ENCODE assay signal across 26 cellular contexts in genomic region chr1:153001382-153001781, GRCh38. TPM values are rescaled to one million over a fixed set of nuclear protein-coding genes. Genes with fewer than 3 reads are reported as not detected.
"Had no signal": no experiment of that assay in that cellular context is flagged by ENCODE, and none has a peak within 500 bp of the region (broad histone marks: within the 10 kb centered on the region; RNA-seq: fewer than 3 reads in every experiment).

Gene SPRR3 (plus strand): TSS chr1:153001749. CDS start chr1:153003021, 1,272 bp downstream.

- H3K27ac Mint-ChIP-seq: activated CD4-positive, alpha-beta T cell treated with anti-CD3 and anti-CD28 coated beads, Interleukin-2, amount 10 ng/mL, durations not matched to agents 24 days and 14 days; activated CD8-positive, alpha-beta T cell treated with anti-CD3 and anti-CD28 coated beads for 36 hours; activated naive CD8-positive, alpha-beta T cell treated with anti-CD3 and anti-CD28 coated beads, Interleukin-2, amount 10 ng/mL, durations not matched to agents 7 days and 5 days; activated T-helper 17 cell treated with anti-CD3 and anti-CD28 coated beads, Interleukin-2, amount 50 U/mL, for 72 hours; endodermal cell had no signal

- H3K4me3 Mint-ChIP-seq: activated CD4-positive, alpha-beta T cell treated with anti-CD3 and anti-CD28 coated beads, Interleukin-2, amount 10 ng/mL, durations not matched to agents 24 days and 14 days; activated CD8-positive, alpha-beta T cell treated with anti-CD3 and anti-CD28 coated beads for 36 hours; activated naive CD8-positive, alpha-beta T cell treated with anti-CD3 and anti-CD28 coated beads, Interleukin-2, amount 10 ng/mL, durations not matched to agents 7 days and 5 days; activated T-helper 17 cell treated with anti-CD3 and anti-CD28 coated beads, Interleukin-2, amount 50 U/mL, for 72 hours; endodermal cell; stimulated activated naive CD8-positive, alpha-beta T cell treated with anti-CD3 and anti-CD28 coated beads, Interleukin-15, amount 100 ng/mL, for 72 hours had no signal

- H3K36me3 ChIP-seq: suprapubic skin, upper lobe of left lung had no signal

- H3K36me3 Mint-ChIP-seq: activated naive CD8-positive, alpha-beta T cell treated with anti-CD3 and anti-CD28 coated beads, Interleukin-2, amount 10 ng/mL, durations not matched to agents 7 days and 5 days had no signal

- H3K27me3 ChIP-seq: suprapubic skin, upper lobe of left lung had no signal

- H3K9me3 ChIP-seq: suprapubic skin, upper lobe of left lung had no signal

- H3K27ac ChIP-seq: suprapubic skin, upper lobe of left lung had no signal

- H3K4me1 Mint-ChIP-seq: activated CD4-positive, alpha-beta T cell treated with anti-CD3 and anti-CD28 coated beads, Interleukin-2, amount 10 ng/mL, durations not matched to agents 24 days and 14 days; activated naive CD8-positive, alpha-beta T cell treated with anti-CD3 and anti-CD28 coated beads, Interleukin-2, amount 10 ng/mL, durations not matched to agents 7 days and 5 days; activated T-helper 17 cell treated with anti-CD3 and anti-CD28 coated beads, Interleukin-2, amount 50 U/mL, for 72 hours; stimulated activated naive CD8-positive, alpha-beta T cell treated with anti-CD3 and anti-CD28 coated beads, Interleukin-15, amount 100 ng/mL, for 72 hours had no signal

- ATAC-seq: activated CD8-positive, alpha-beta T cell treated with anti-CD3 and anti-CD28 coated beads for 36 hours; activated T-helper 17 cell treated with anti-CD3 and anti-CD28 coated beads, Interleukin-2, amount 50 U/mL, for 72 hours; left lobe of liver; stimulated activated naive CD8-positive, alpha-beta T cell treated with anti-CD3 and anti-CD28 coated beads, Interleukin-15, amount 100 ng/mL, for 72 hours had no signal

- DNase-seq: activated CD8-positive, alpha-beta T cell treated with anti-CD3 and anti-CD28 coated beads for 36 hours; activated naive CD4-positive, alpha-beta T cell treated with Interleukin-2 at 50 U/mL for 16 hours; activated naive CD8-positive, alpha-beta T cell treated with anti-CD3 and anti-CD28 coated beads, Interleukin-2, amount 10 ng/mL, durations not matched to agents 7 days and 5 days; activated T-cell treated with anti-CD3 and anti-CD28 coated beads, Interleukin-2, amount 50 U/mL, for 1 hour; amygdala; caudate nucleus; endodermal cell; hypothalamus; islet precursor cell; occipital lobe; stimulated activated CD4-positive, alpha-beta T cell treated with anti-CD3 and anti-CD28 coated beads, Interleukin-15, amount 100 ng/mL, for 24 hours; stimulated activated CD4-positive, alpha-beta T cell treated with anti-CD3 and anti-CD28 coated beads, Interleukin-2, amount 100 ng/mL, for 48 hours; stimulated activated naive CD8-positive, alpha-beta T cell treated with anti-CD3 and anti-CD28 coated beads, Interleukin-15, amount 100 ng/mL, for 72 hours; T-helper 1 cell; T1000; upper lobe of left lung had no signal

- H3K9me3 Mint-ChIP-seq: activated CD4-positive, alpha-beta T cell treated with anti-CD3 and anti-CD28 coated beads, Interleukin-2, amount 10 ng/mL, durations not matched to agents 24 days and 14 days; activated CD8-positive, alpha-beta T cell treated with anti-CD3 and anti-CD28 coated beads for 36 hours; activated T-helper 17 cell treated with anti-CD3 and anti-CD28 coated beads, Interleukin-2, amount 50 U/mL, for 72 hours; stimulated activated naive CD8-positive, alpha-beta T cell treated with anti-CD3 and anti-CD28 coated beads, Interleukin-15, amount 100 ng/mL, for 72 hours had no signal

- H3K4me3 ChIP-seq: suprapubic skin, upper lobe of left lung had no signal

- H3K4me1 ChIP-seq: suprapubic skin, upper lobe of left lung had no signal

RNA-seq across cellular contexts. Expression of gene SPRR3, which starts in this region (rescaled TPM):
- total RNA-seq: activated CD4-positive, alpha-beta T cell treated with anti-CD3 and anti-CD28 coated beads, Interleukin-2, amount 10 ng/mL, durations not matched to agents 24 days and 14 days; activated CD8-positive, alpha-beta T cell treated with anti-CD3 and anti-CD28 coated beads for 36 hours; activated naive CD8-positive, alpha-beta T cell treated with anti-CD3 and anti-CD28 coated beads, Interleukin-2, amount 10 ng/mL, durations not matched to agents 7 days and 5 days; activated T-helper 17 cell treated with anti-CD3 and anti-CD28 coated beads, Interleukin-2, amount 50 U/mL, for 72 hours; dermis microvascular lymphatic vessel endothelial cell; endodermal cell; epithelial cell of proximal tubule; glomerular endothelial cell; left lobe of liver; lung microvascular endothelial cell; posterior vena cava; suprapubic skin; upper lobe of left lung had no signal
- polyA plus RNA-seq: neural cell had no signal
